ENCODE assay signal across 14 cellular contexts in the genomic region with DNA sequence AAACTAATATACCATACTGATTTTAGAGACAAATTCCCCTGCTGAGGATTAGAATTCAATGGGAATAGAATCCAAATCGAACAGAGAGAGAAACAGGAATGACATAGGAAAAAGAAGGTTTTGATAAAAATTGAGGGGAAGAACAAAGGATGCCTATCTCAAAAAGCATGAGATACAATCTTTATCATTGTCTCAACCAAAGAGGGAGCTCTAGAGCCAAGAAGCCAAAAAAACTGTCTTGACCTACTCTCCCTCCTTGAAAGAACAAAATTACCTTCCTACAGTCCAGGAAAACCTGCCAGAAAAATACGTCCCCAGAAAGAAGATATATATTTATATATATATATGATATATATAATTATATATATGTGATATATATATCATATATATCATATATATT. TPM values are rescaled to one million over a fixed set of nuclear protein-coding genes. Genes with fewer than 3 reads are reported as not detected.
DNase-seq lines count a peak whose midpoint lies in the region; ATAC-seq, FAIRE-seq and TF ChIP-seq lines count a peak whose summit lies in the region.
"Had no signal": no experiment of that assay in that cellular context is flagged by ENCODE, and none has a peak within 500 bp of the region (broad histone marks: within the 10 kb centered on the region; RNA-seq: fewer than 3 reads in every experiment).

No MANE protein-coding gene starts in this region.

- POLR2A ChIA-PET in A673 (lab: Charles Lee; ENCODE audit: low non-redundant PET): no interaction called here
- POLR2A ChIA-PET in GM12878 (lab: Charles Lee): no interaction called here
- POLR2A ChIA-PET in activated CD4-positive, alpha-beta memory T cell treated with anti-CD3 and anti-CD28 coated beads for 36 hours (lab: Charles Lee): no interaction called here

- H3K9ac ChIP-seq in Karpas-422 (ENCODE audit: low read length) (no peak overlapping the region), GM12878 (ENCODE audit: control insufficient read depth, insufficient read depth, low read length) (no peak overlapping the region)

- no peaks in the 10 kb centered on the region for H3K4me1 ChIP-seq in A673 (ENCODE audit: insufficient read depth, low read length, poor library complexity, severe bottlenecking)
- H3K4me1 ChIP-seq in Karpas-422 (ENCODE audit: low read length): no peaks in the 10 kb centered on the region; the same call in 1 of the 2 replicates
- H3K4me1 ChIP-seq in GM12878 (ENCODE audit: control insufficient read depth, insufficient read depth, low read length): peaks cover 4% of the 10 kb centered on the region
- peaks cover 0 to 9% (median 0%) of the 10 kb centered on the region in 4 donors for H3K4me1 ChIP-seq in transverse colon
- H3K4me1 ChIP-seq in effector memory CD4-positive, alpha-beta T cell (ENCODE audit: control insufficient read depth, insufficient read depth, low read length, poor library complexity, severe bottlenecking): no peaks in the 10 kb centered on the region
- H3K4me1 ChIP-seq: BE2C, left ventricle myocardium inferior had no signal

- H3K4me2 ChIP-seq in Karpas-422 (ENCODE audit: low read depth, low read length, poor library complexity, severe bottlenecking) (no peak overlapping the region), GM12878 (ENCODE audit: control insufficient read depth, insufficient read depth) (no peak overlapping the region)

- no peaks in the 10 kb centered on the region for H3K9me3 Mint-ChIP-seq in activated CD4-positive, alpha-beta memory T cell treated with anti-CD3 and anti-CD28 coated beads for 36 hours
- H3K9me3 Mint-ChIP-seq: activated naive CD4-positive, alpha-beta T cell treated with anti-CD3 and anti-CD28 coated beads, Interleukin-2, amount 10 ng/mL, durations not matched to agents 7 days and 5 days had no signal

- H3K9me3 ChIP-seq in A673 (ENCODE audit: low read depth, low read length, poor library complexity, severe bottlenecking) (no peaks in the 10 kb centered on the region), Karpas-422 (ENCODE audit: low read length) (no peaks in the 10 kb centered on the region), GM12878 (replicated peaks; ENCODE audit: control insufficient read depth, insufficient read depth, low read length) (no peaks in the 10 kb centered on the region; the same call in 2 of the 3 replicates), transverse colon (no peaks in the 10 kb centered on the region)
- no peaks in the 10 kb centered on the region for H3K9me3 ChIP-seq in effector memory CD4-positive, alpha-beta T cell (ENCODE audit: control insufficient read depth, low read length)
- H3K9me3 ChIP-seq: BE2C, left ventricle myocardium inferior had no signal

- peak; percentile 48 for ATAC-seq in GM12878

- peak; percentile 19 for DNase-seq in A673 (ENCODE audit: low spot score)
- peak; percentile 64 for DNase-seq in Karpas-422
- no peak for DNase-seq in GM12878 (ENCODE audit: low read depth, low spot score)
- no peak for DNase-seq in activated CD4-positive, alpha-beta memory T cell treated with anti-CD3 and anti-CD28 coated beads for 36 hours
- no peak for DNase-seq in transverse colon
- DNase-seq in erythroblast (lab: John Stamatoyannopoulos, UW): no peak
- DNase-seq in effector memory CD4-positive, alpha-beta T cell: no peak
- DNase-seq: activated CD4-positive, alpha-beta T cell treated with anti-CD3 and anti-CD28 coated beads, Interleukin-2, amount 50 U/mL, for 4 hours; activated naive CD4-positive, alpha-beta T cell treated with anti-CD3 and anti-CD28 coated beads, Interleukin-2, amount 10 ng/mL, durations not matched to agents 7 days and 5 days; BE2C; left ventricle myocardium inferior; NCI-H510A; stimulated activated CD4-positive, alpha-beta T cell treated with anti-CD3 and anti-CD28 coated beads, Interleukin-12 subunit alpha, Interleukin-12 subunit beta, amount 100 ng/mL, for 4 hours had no signal

- H3K27ac ChIP-seq in A673 (ENCODE audit: low read depth, low read length, poor library complexity, severe bottlenecking) (no peak overlapping the region), Karpas-422 (ENCODE audit: low read length) (no peak overlapping the region), GM12878 (ENCODE audit: control insufficient read depth, insufficient read depth) (no peak overlapping the region), transverse colon (no peak overlapping the region)
- H3K27ac ChIP-seq in effector memory CD4-positive, alpha-beta T cell (ENCODE audit: insufficient read depth, low read length, poor library complexity, severe bottlenecking): no peak overlapping the region
- H3K27ac ChIP-seq: left ventricle myocardium inferior had no signal

- no peak overlapping the region for H3K4me3 ChIP-seq in A673 (ENCODE audit: low read depth, low read length, poor library complexity, severe bottlenecking)
- H3K4me3 ChIP-seq in Karpas-422 (ENCODE audit: low read length): no peak overlapping the region
- H3K4me3 ChIP-seq in GM12878: no peak overlapping the region
- no peak overlapping the region for H3K4me3 ChIP-seq in transverse colon
- no peak overlapping the region for H3K4me3 ChIP-seq in effector memory CD4-positive, alpha-beta T cell (ENCODE audit: insufficient read depth, low read depth, low read length, poor library complexity, severe bottlenecking)
- H3K4me3 ChIP-seq: left ventricle myocardium inferior had no signal

- in situ Hi-C loops in GM12878 (cut with MboI): no loop called here
- in situ Hi-C loops in transverse colon (cut with MboI; ENCODE audit: low pct_ligation_motif_present in 1 of 4, low pct_unique_long_range_greater_than_20kb in 1 of 4, low sequenced_read_pairs in 3 of 4): no loop called here

- TF ChIP-seq POLR2A in GM12878 (IDR thresholded peaks at IDR 0.05; ENCODE audit: low read depth, low read length) (no peak), transverse colon (IDR thresholded peaks at IDR 0.05) (no peak), erythroblast (IDR thresholded peaks at IDR 0.05; ENCODE audit: low read length) (no peak)

- WGBS in GM12878 (ENCODE audit: insufficient coverage, insufficient replicate concordance, low lambda C conversion rate, missing lambda C conversion rate): 5% methylated on average over 2 of the region's 2 CpGs
- WGBS in transverse colon (ENCODE audit: low coverage in 1 of 2), 2 donors: 63 to 79% methylated on average over 2 of the region's 2 CpGs

- BruUV-seq in A673 (replicated peaks; lab: Mats Ljungman, UMichigan) (no TSS peak), GM12878 (replicated peaks; lab: Mats Ljungman, UMichigan) (no TSS peak)

- no peak overlapping the region for H3K27ac Mint-ChIP-seq in activated CD4-positive, alpha-beta memory T cell treated with anti-CD3 and anti-CD28 coated beads for 36 hours
- H3K27ac Mint-ChIP-seq: activated naive CD4-positive, alpha-beta T cell treated with anti-CD3 and anti-CD28 coated beads, Interleukin-2, amount 10 ng/mL, durations not matched to agents 7 days and 5 days had no signal

- RAD21 ChIA-PET in GM12878 (lab: Charles Lee; ENCODE audit: unreplicated experiment): interaction anchor here (1.0 to 1.6 kb wide), 4 partner anchors 12 to 101 kb away, joined by 3 to 4 read pairs (median 4); no protein-coding TSS in a partner anchor

- H3K36me3 Mint-ChIP-seq in activated CD4-positive, alpha-beta memory T cell treated with anti-CD3 and anti-CD28 coated beads for 36 hours: no peaks in the 10 kb centered on the region
- H3K36me3 Mint-ChIP-seq: activated naive CD4-positive, alpha-beta T cell treated with anti-CD3 and anti-CD28 coated beads, Interleukin-2, amount 10 ng/mL, durations not matched to agents 7 days and 5 days had no signal

- SMC1A ChIA-PET in GM12878 (lab: Charles Lee; ENCODE audit: uncharacterized antibody, unreplicated experiment): interaction anchor here (1.0 to 1.7 kb wide), 3 partner anchors 20 to 98 kb away, joined by 3 to 9 read pairs (median 9); no protein-coding TSS in a partner anchor

- H3K79me2 ChIP-seq in Karpas-422 (ENCODE audit: low read length) (no peaks in the 10 kb centered on the region), GM12878 (ENCODE audit: control insufficient read depth, insufficient read depth, low read length) (no peaks in the 10 kb centered on the region)

- H3K27me3 Mint-ChIP-seq in activated CD4-positive, alpha-beta memory T cell treated with anti-CD3 and anti-CD28 coated beads for 36 hours: peaks cover 1% of the 10 kb centered on the region

- no peaks in the 10 kb centered on the region for H4K20me1 ChIP-seq in Karpas-422 (ENCODE audit: insufficient read depth, low read depth, low read length)
- H4K20me1 ChIP-seq in GM12878 (ENCODE audit: control insufficient read depth, insufficient read depth): no peaks in the 10 kb centered on the region

- TF ChIP-seq EP300 in GM12878 (IDR thresholded peaks at IDR 0.05; ENCODE audit: borderline replicate concordance in 1 of 2, control insufficient read depth in 1 of 2, low read depth in 2 of 2, low read length in 2 of 2): no peak
- TF ChIP-seq EP300 in transverse colon (IDR thresholded peaks at IDR 0.05; ENCODE audit: low read depth): no peak

- TF ChIP-seq RAD21 in GM12878 (IDR thresholded peaks at IDR 0.05; ENCODE audit: insufficient read depth, low read depth, low read length): peak; percentile 30; the same call in 1 of the 2 replicates

- CTCF ChIA-PET in A673 (lab: Charles Lee): no interaction called here
- CTCF ChIA-PET in GM12878 (lab: Yijun Ruan, JAX): interaction anchor here (0.9 to 1.6 kb wide), 10 partner anchors 12 to 388 kb away, joined by 3 to 5 read pairs (median 3); no protein-coding TSS in a partner anchor
- CTCF ChIA-PET in activated CD4-positive, alpha-beta memory T cell treated with anti-CD3 and anti-CD28 coated beads for 36 hours (lab: Charles Lee): interaction anchor here (1.7 kb wide), 1 partner anchor 51 kb away, joined by 9 read pairs; no protein-coding TSS in a partner anchor

- intact Hi-C loops in A673 (cut with micrococcal nuclease; ENCODE audit: unreplicated experiment) (no loop called here), GM12878 (cut with micrococcal nuclease; ENCODE audit: unreplicated experiment) (no loop called here), transverse colon (cut with DNase I; ENCODE audit: low total_unique reads) (no loop called here)
- intact Hi-C loops in activated CD4-positive, alpha-beta memory T cell treated with anti-CD3 and anti-CD28 coated beads for 36 hours (cut with micrococcal nuclease): no loop called here

- H3K4me3 Mint-ChIP-seq in activated CD4-positive, alpha-beta memory T cell treated with anti-CD3 and anti-CD28 coated beads for 36 hours: no peak overlapping the region
- H3K4me3 Mint-ChIP-seq: activated naive CD4-positive, alpha-beta T cell treated with anti-CD3 and anti-CD28 coated beads, Interleukin-2, amount 10 ng/mL, durations not matched to agents 7 days and 5 days had no signal

- H3K9me2 ChIP-seq in Karpas-422 (replicated peaks; ENCODE audit: insufficient read depth, low read length): no peaks in the 10 kb centered on the region

- H3K36me3 ChIP-seq in A673 (ENCODE audit: insufficient read depth, low read length, poor library complexity, severe bottlenecking): no peaks in the 10 kb centered on the region
- H3K36me3 ChIP-seq in Karpas-422 (ENCODE audit: insufficient read depth, low read length): no peaks in the 10 kb centered on the region
- H3K36me3 ChIP-seq in GM12878 (ENCODE audit: control insufficient read depth in 2 of 2, insufficient read depth in 2 of 2, low read length in 1 of 2): no peaks in the 10 kb centered on the region
- H3K36me3 ChIP-seq in transverse colon: no peaks in the 10 kb centered on the region
- no peaks in the 10 kb centered on the region for H3K36me3 ChIP-seq in effector memory CD4-positive, alpha-beta T cell (ENCODE audit: control insufficient read depth, insufficient read depth, low read length)
- H3K36me3 ChIP-seq: BE2C, left ventricle myocardium inferior had no signal

- H3K27me3 ChIP-seq in A673 (replicated peaks; ENCODE audit: insufficient read depth, low read depth, low read length, poor library complexity) (peaks cover 14% of the 10 kb centered on the region), Karpas-422 (ENCODE audit: low read length) (no peaks in the 10 kb centered on the region), GM12878 (replicated peaks in 1 of 2; ENCODE audit: control insufficient read depth in 2 of 2, insufficient read depth in 2 of 2, low read length in 1 of 2) (no peaks in the 10 kb centered on the region), transverse colon (peaks cover under 1% of the 10 kb centered on the region)
- H3K27me3 ChIP-seq in effector memory CD4-positive, alpha-beta T cell (replicated peaks; ENCODE audit: control insufficient read depth, insufficient read depth, low read length, poor library complexity, severe bottlenecking): no peaks in the 10 kb centered on the region

- TF ChIP-seq CTCF in A673 (conservative IDR thresholded peaks at IDR 0.05; ENCODE audit: low read depth, low read length) (peak; percentile 27; the same call in 1 of the 2 replicates), GM12874 (IDR thresholded peaks at IDR 0.05; ENCODE audit: insufficient read depth, low read depth, low read length) (peak; percentile 31; the same call in 1 of the 2 replicates), GM12878 (IDR thresholded peaks at IDR 0.05 in 2 of 3, conservative IDR thresholded peaks at IDR 0.05 in 1 of 3; ENCODE audit: control insufficient read depth in 2 of 3, extremely low read depth in 1 of 3, insufficient read depth in 1 of 3, low read depth in 3 of 3, low read length in 3 of 3) (peak; percentile 17 to 35 (median 24); a peak in 5 of 6 replicates), transverse colon (IDR thresholded peaks at IDR 0.05) (no peak)

- H2AFZ ChIP-seq in Karpas-422 (ENCODE audit: low read length) (no peak overlapping the region), GM12878 (ENCODE audit: control insufficient read depth, low read depth, low read length) (no peak overlapping the region)

- H3K4me1 Mint-ChIP-seq in activated CD4-positive, alpha-beta memory T cell treated with anti-CD3 and anti-CD28 coated beads for 36 hours (ENCODE audit: low read depth): peaks cover 4% of the 10 kb centered on the region

- peak; percentile 44 for FAIRE-seq in GM12878 (lab: Jason Lieb, UNC)

RNA-seq across cellular contexts. Expression of a gene that starts 39.2 kb away (rescaled TPM):
- total RNA-seq in A673 (2021) (13.7 and 15.8 TPM in 2 replicates), GM12878 (2014; rRNA removed) (34.8 and 44.1 TPM in 2 replicates), GM12878 (2014; rRNA removed; fragmentation: Illumina TruSeq; extraction: Trizol) (37.7 and 39.9 TPM in 2 replicates), GM12878 (2021) (21.2 and 23.5 TPM in 2 replicates), transverse colon (1 to 10 TPM; 1.1 to 8.1 (median 2.2) TPM)
- total RNA-seq in Karpas-422 (2014; rRNA removed; shearing (Covaris generic); ENCODE audit: low replicate concordance): 3.8 and 23.4 TPM in 2 replicates
- total RNA-seq in GM12878 (2013; cell fraction: nucleolus; rRNA removed): 157 and 159 TPM in 2 replicates
- polyA plus RNA-seq in GM12878 (2011; ENCODE audit: low read depth): 6.4 TPM
- polyA plus RNA-seq in GM12878 (2011; rRNA removed) (16.6 and 29.5 TPM in 2 replicates), GM12878 (2014; fragmentation: Illumina TruSeq; extraction: Trizol) (11.9 and 16.6 TPM in 2 replicates), GM12878 (2014; fragmentation: Nextera tagmentation; extraction: Ambion mirVana) (10 to 100 TPM; 11.6 to 13.6 TPM), GM12878 (2014; rRNA removed) (16.4 and 19.4 TPM in 2 replicates), GM12878 (2016; fragmentation: Nextera tagmentation; extraction: Ambion mirVana) (1 to 10 TPM; 4.4 to 5.1 TPM)
- 3.0 and 3.6 TPM in 2 replicates for polyA plus RNA-seq in GM12878 (2011; cell fraction: cytosol; rRNA removed)
- polyA plus RNA-seq in GM12878 (2011; cell fraction: nucleus; rRNA removed): 20.1 and 26.2 TPM in 2 replicates
- 8.0 and 13.4 TPM in 2 replicates for polyA plus RNA-seq in GM12878 (2012)
- polyA minus RNA-seq in GM12878 (2011; rRNA and poly(A)+ RNA removed): 27.6 and 40.8 TPM in 2 replicates
- 3.7 and 3.9 TPM in 2 replicates for polyA minus RNA-seq in GM12878 (2011; cell fraction: cytosol; rRNA and poly(A)+ RNA removed)
- 124 and 145 TPM in 2 replicates for polyA minus RNA-seq in GM12878 (2011; cell fraction: nucleus; rRNA and poly(A)+ RNA removed)
- 10 to 100 TPM; 19.5 to 22.0 TPM for total RNA-seq in activated CD4-positive, alpha-beta memory T cell treated with anti-CD3 and anti-CD28 coated beads for 36 hours

Comparison
In these comparisons a context has a peak if more than half of its experiments do, and no peak if none do; other contexts are left out.
1. DNase-seq: peak in A673 (single experiment) and Karpas-422 (single experiment); none in GM12878 (single experiment), activated CD4-positive, alpha-beta memory T cell treated with anti-CD3 and anti-CD28 coated beads for 36 hours (single experiment), transverse colon (single experiment), erythroblast (0 of 2) and effector memory CD4-positive, alpha-beta T cell (0 of 3).
2. CTCF ChIP-seq: peak in A673 (single experiment), GM12874 (single experiment) and GM12878 (3 of 3); none in transverse colon (0 of 5).